Comparison of ENCODE assay signal across 24 cellular contexts in genomic region chr20:25118529-25118928, GRCh38. TPM values are rescaled to one million over a fixed set of nuclear protein-coding genes. Genes with fewer than 3 reads are reported as not detected.
A peak's percentile ranks its signal among the peaks of the same experiment; 100 is the strongest.
DNase-seq lines count a peak whose midpoint lies in the region; ATAC-seq, FAIRE-seq and TF ChIP-seq lines count a peak whose summit lies in the region.
"Had no signal": no experiment of that assay in that cellular context is flagged by ENCODE, and none has a peak within 500 bp of the region (broad histone marks: within the 10 kb centered on the region; RNA-seq: fewer than 3 reads in every experiment).

No MANE protein-coding gene starts in this region.

- no peaks in the 10 kb centered on the region for H3K9me2 ChIP-seq in OCI-LY7 (ENCODE audit: insufficient read depth, low read length)

- 92% methylated on average over 7 of the region's 7 CpGs for WGBS in A549 (ENCODE audit: missing lambda C conversion rate)
- no CpG with 5 or more reads among the region's 7 CpGs for WGBS in H9 (ENCODE audit: extremely low coverage, insufficient read length, low lambda C conversion rate)
- 83% methylated on average over 7 of the region's 7 CpGs for WGBS in mesenchymal stem cell

- CTCF ChIA-PET in A549 (lab: Yijun Ruan, JAX) (no interaction called here), WTC11 (lab: Charles Lee) (no interaction called here), OCI-LY7 (lab: Charles Lee; ENCODE audit: unreplicated experiment) (no interaction called here)
- CTCF ChIA-PET in activated CD4-positive, alpha-beta memory T cell treated with anti-CD3 and anti-CD28 coated beads, Interleukin-2, amount 10 ng/mL, durations not matched to agents 7 days and 5 days (lab: Charles Lee) = no interaction called here

- H3K27me3 Mint-ChIP-seq in H9 (ENCODE audit: low read depth) (peaks cover 9% of the 10 kb centered on the region), WTC11 (ENCODE audit: low read depth) (peaks cover 7% of the 10 kb centered on the region; the same call in 1 of the 2 replicates)
- H3K27me3 Mint-ChIP-seq in activated CD4-positive, alpha-beta memory T cell treated with anti-CD3 and anti-CD28 coated beads, Interleukin-2, amount 10 ng/mL, durations not matched to agents 7 days and 5 days = peaks cover 13% of the 10 kb centered on the region

- no TSS peak for BruUV-seq in OCI-LY7 (replicated peaks; lab: Mats Ljungman, UMichigan)

- H2AK5ac ChIP-seq in H9 (ENCODE audit: insufficient read length, low read length) (no peak overlapping the region), mesenchymal stem cell (ENCODE audit: low read length, severe bottlenecking) (no peak overlapping the region)

- H3T11ph ChIP-seq in H9 (ENCODE audit: low read length) = no peak overlapping the region

- H3K36me3 ChIP-seq in mesenchymal stem cell (ENCODE audit: control insufficient read depth in 1 of 2, insufficient read depth in 2 of 2, low read depth in 1 of 2, low read length in 2 of 2) (no peaks in the 10 kb centered on the region), OCI-LY7 (ENCODE audit: insufficient read depth, low read length) (no peaks in the 10 kb centered on the region)

- no peak overlapping the region for H2BK20ac ChIP-seq in H9 (ENCODE audit: low read depth, low read length, poor library complexity, severe bottlenecking)

- H2BK12ac ChIP-seq in H9 (ENCODE audit: insufficient read length, low read depth, low read length) = no peak overlapping the region
- no peak overlapping the region for H2BK12ac ChIP-seq in mesenchymal stem cell (ENCODE audit: low read length in 2 of 2)

- H3K23me2 ChIP-seq in H9 (ENCODE audit: insufficient read length, low read depth, low read length, poor library complexity, severe bottlenecking) = no peaks in the 10 kb centered on the region

- TF ChIP-seq CTCF in A549 (IDR thresholded peaks at IDR 0.05) (no peak), H9 (conservative IDR thresholded peaks at IDR 0.05) (no peak), WTC11 (IDR thresholded peaks at IDR 0.05) (no peak), OCI-LY7 (conservative IDR thresholded peaks at IDR 0.05; ENCODE audit: low read length) (no peak)

- TF ChIP-seq RAD21 in A549 (conservative IDR thresholded peaks at IDR 0.05 in 1 of 2, IDR thresholded peaks at IDR 0.05 in 1 of 2) = no peak

- H3K9ac ChIP-seq in H9 (ENCODE audit: extremely low read depth, insufficient read length, low read length) (no peak overlapping the region), mesenchymal stem cell (ENCODE audit: low read length) (no peak overlapping the region)
- H3K9ac ChIP-seq: GM23248 had no signal

- H3K56ac ChIP-seq in H9 (ENCODE audit: insufficient read length, low read depth, low read length) = no peak overlapping the region

- H3K4me2 ChIP-seq in A549 (no peak overlapping the region), H9 (ENCODE audit: insufficient read depth, insufficient read length, low read length) (no peak overlapping the region), mesenchymal stem cell (ENCODE audit: low read length, poor library complexity, severe bottlenecking) (no peak overlapping the region), OCI-LY7 (ENCODE audit: low read length) (no peak overlapping the region)

- ATAC-seq in A549 = no peak
- no peak for ATAC-seq in WTC11
- ATAC-seq: HCT116 had no signal

- H2AFZ ChIP-seq in H9 (ENCODE audit: low read length) = no peak overlapping the region
- no peak overlapping the region for H2AFZ ChIP-seq in mesenchymal stem cell (ENCODE audit: low read depth, low read length)
- no peak overlapping the region for H2AFZ ChIP-seq in OCI-LY7 (ENCODE audit: low read length)
- H2AFZ ChIP-seq: GM23248 had no signal

- H3K23ac ChIP-seq in H9 (ENCODE audit: insufficient read length, low read depth, low read length) (peak overlapping the region; percentile 100), mesenchymal stem cell (ENCODE audit: low read length in 2 of 2) (no peak overlapping the region)

- H3K14ac ChIP-seq in H9 (ENCODE audit: insufficient read depth, low read length) (no peak overlapping the region), mesenchymal stem cell (ENCODE audit: low read length in 2 of 2) (no peak overlapping the region)

- H3K4me3 Mint-ChIP-seq in H9 (no peak overlapping the region), WTC11 (no peak overlapping the region)
- no peak overlapping the region for H3K4me3 Mint-ChIP-seq in activated CD4-positive, alpha-beta memory T cell treated with anti-CD3 and anti-CD28 coated beads, Interleukin-2, amount 10 ng/mL, durations not matched to agents 7 days and 5 days
- H3K4me3 Mint-ChIP-seq: CD4-positive, alpha-beta T cell; IgD-negative memory B cell had no signal

- POLR2A ChIA-PET in A549 (lab: Yijun Ruan, JAX) (no interaction called here), WTC11 (lab: Charles Lee) (no interaction called here), OCI-LY7 (lab: Charles Lee) (no interaction called here)
- POLR2A ChIA-PET in activated CD4-positive, alpha-beta memory T cell treated with anti-CD3 and anti-CD28 coated beads, Interleukin-2, amount 10 ng/mL, durations not matched to agents 7 days and 5 days (lab: Charles Lee) = no interaction called here

- no peak for DNase-seq in A549 (ENCODE audit: low read depth in 1 of 2, low spot score in 1 of 2)
- DNase-seq in H9 = no peak
- no peak for DNase-seq in WTC11 (ENCODE audit: low spot score)
- DNase-seq in mesenchymal stem cell = no peak
- DNase-seq in OCI-LY7 (ENCODE audit: low spot score) = no peak
- no peak for DNase-seq in amygdala (lab: John Stamatoyannopoulos, UW)
- DNase-seq in AG08395 (ENCODE audit: low spot score) = no peak
- DNase-seq in activated CD4-positive, alpha-beta memory T cell treated with anti-CD3 and anti-CD28 coated beads, Interleukin-2, amount 10 ng/mL, durations not matched to agents 7 days and 5 days = no peak
- DNase-seq: ACHN; AML-193; Caco-2; CD4-positive, alpha-beta T cell; GF-D8; GM23248; Kasumi-1; KBM-7 had no signal

- H3K79me2 ChIP-seq in H9 (ENCODE audit: insufficient read depth, low read length) (no peaks in the 10 kb centered on the region), OCI-LY7 (ENCODE audit: insufficient read depth, low read depth, low read length) (no peaks in the 10 kb centered on the region)

- H2BK15ac ChIP-seq in H9 (ENCODE audit: low read depth, low read length) (no peak overlapping the region), mesenchymal stem cell (ENCODE audit: low read depth, poor library complexity, severe bottlenecking) (no peak overlapping the region)

- TF ChIP-seq POLR2A in A549 (IDR thresholded peaks at IDR 0.05; ENCODE audit: low read length) = no peak

- H4K91ac ChIP-seq in H9 (ENCODE audit: insufficient read length, low read depth, low read length) (no peak overlapping the region), mesenchymal stem cell (ENCODE audit: low read length) (peak overlapping the region; percentile 31)

- no peak overlapping the region for H2BK5ac ChIP-seq in H9 (ENCODE audit: insufficient read length, low read length)
- H2BK5ac ChIP-seq in mesenchymal stem cell (ENCODE audit: low read depth, low read length, poor library complexity, severe bottlenecking) = no peak overlapping the region

- H3K79me1 ChIP-seq in H9 (ENCODE audit: insufficient read depth, low read depth, low read length, poor library complexity, severe bottlenecking) (no peaks in the 10 kb centered on the region), mesenchymal stem cell (replicated peaks; ENCODE audit: low read length, poor library complexity, severe bottlenecking) (no peaks in the 10 kb centered on the region)

- H3K4me3 ChIP-seq in A549 (no peak overlapping the region), mesenchymal stem cell (ENCODE audit: insufficient read depth in 1 of 2, low read depth in 1 of 2, low read length in 2 of 2) (no peak overlapping the region), OCI-LY7 (ENCODE audit: low read depth, low read length, poor library complexity, severe bottlenecking) (no peak overlapping the region)
- H3K4me3 ChIP-seq: GM23248 had no signal

- no peak overlapping the region for H4K8ac ChIP-seq in H9 (replicated peaks; ENCODE audit: insufficient read length, low read depth, low read length)
- no peak overlapping the region for H4K8ac ChIP-seq in mesenchymal stem cell (ENCODE audit: low read length)

- H3K27me3 ChIP-seq in H9 (ENCODE audit: insufficient read depth, low read length) = no peaks in the 10 kb centered on the region
- peaks cover 0 to 67% of the 10 kb centered on the region in 2 experiments for H3K27me3 ChIP-seq in mesenchymal stem cell (ENCODE audit: control insufficient read depth in 1 of 2, insufficient read depth in 1 of 2, low read length in 2 of 2)

- TF ChIP-seq EP300 in A549 (IDR thresholded peaks at IDR 0.05) = no peak

- H4K20me1 ChIP-seq in H9 (ENCODE audit: control insufficient read depth, insufficient read depth, insufficient read length) (no peaks in the 10 kb centered on the region), OCI-LY7 (ENCODE audit: insufficient read depth, low read length) (no peaks in the 10 kb centered on the region)

- peak overlapping the region; percentile 30 for H4K5ac ChIP-seq in H9 (ENCODE audit: insufficient read length, low read depth, low read length)

- no peaks in the 10 kb centered on the region for H3K9me3 ChIP-seq in A549
- no peaks in the 10 kb centered on the region for H3K9me3 ChIP-seq in H9 (ENCODE audit: control insufficient read depth, low read depth, low read length)
- no peaks in the 10 kb centered on the region for H3K9me3 ChIP-seq in mesenchymal stem cell (ENCODE audit: control insufficient read depth, low read length)
- H3K9me3 ChIP-seq in OCI-LY7 (ENCODE audit: low read length) = no peaks in the 10 kb centered on the region
- H3K9me3 ChIP-seq: Caco-2 had no signal

- H3K27ac Mint-ChIP-seq in H9 (no peak overlapping the region), WTC11 (no peak overlapping the region)
- no peak overlapping the region for H3K27ac Mint-ChIP-seq in activated CD4-positive, alpha-beta memory T cell treated with anti-CD3 and anti-CD28 coated beads, Interleukin-2, amount 10 ng/mL, durations not matched to agents 7 days and 5 days
- H3K27ac Mint-ChIP-seq: CD4-positive, alpha-beta T cell; IgD-negative memory B cell had no signal

- H2BK120ac ChIP-seq in H9 (ENCODE audit: low read depth, low read length, poor library complexity, severe bottlenecking) (no peak overlapping the region), mesenchymal stem cell (ENCODE audit: low read depth, low read length) (no peak overlapping the region)

- H3K27ac ChIP-seq in A549 (no peak overlapping the region), H9 (ENCODE audit: insufficient read length, low read depth, low read length) (no peak overlapping the region), mesenchymal stem cell (ENCODE audit: low read length, poor library complexity, severe bottlenecking) (no peak overlapping the region), OCI-LY7 (ENCODE audit: low read depth, low read length, poor library complexity, severe bottlenecking) (no peak overlapping the region)
- H3K27ac ChIP-seq: C4-2B, GM23248 had no signal

- H3K9me3 Mint-ChIP-seq in H9 = no peaks in the 10 kb centered on the region
- H3K9me3 Mint-ChIP-seq in WTC11 = no peaks in the 10 kb centered on the region
- no peaks in the 10 kb centered on the region for H3K9me3 Mint-ChIP-seq in activated CD4-positive, alpha-beta memory T cell treated with anti-CD3 and anti-CD28 coated beads, Interleukin-2, amount 10 ng/mL, durations not matched to agents 7 days and 5 days
- H3K9me3 Mint-ChIP-seq: CD4-positive, alpha-beta T cell had no signal

- H3K18ac ChIP-seq in H9 (ENCODE audit: insufficient read length, low read depth, low read length) (no peak overlapping the region), mesenchymal stem cell (ENCODE audit: low read depth in 1 of 2, low read length in 2 of 2) (no peak overlapping the region)

- intact Hi-C loops in OCI-LY7 (cut with micrococcal nuclease; ENCODE audit: unreplicated experiment) = no loop called here

- peaks cover 61% of the 10 kb centered on the region for H3K4me1 ChIP-seq in A549
- no peaks in the 10 kb centered on the region for H3K4me1 ChIP-seq in H9 (ENCODE audit: insufficient read depth, low read length)
- peaks cover 11% of the 10 kb centered on the region for H3K4me1 ChIP-seq in mesenchymal stem cell (ENCODE audit: control insufficient read depth, insufficient read depth, low read depth, low read length)
- no peaks in the 10 kb centered on the region for H3K4me1 ChIP-seq in OCI-LY7 (ENCODE audit: insufficient read depth, low read length, poor library complexity, severe bottlenecking)

- FAIRE-seq in A549 (lab: Jason Lieb, UNC) = peak; percentile 43
- FAIRE-seq: D721Med, H54 had no signal

- H3K4ac ChIP-seq in H9 (ENCODE audit: low read depth, low read length) (no peak overlapping the region), mesenchymal stem cell (ENCODE audit: low read depth in 1 of 2, low read length in 2 of 2) (no peak overlapping the region)

- H3K36me3 Mint-ChIP-seq in H9 (ENCODE audit: insufficient read depth in 1 of 3, low read depth in 3 of 3) (no peaks in the 10 kb centered on the region), WTC11 (no peaks in the 10 kb centered on the region)
- no peaks in the 10 kb centered on the region for H3K36me3 Mint-ChIP-seq in activated CD4-positive, alpha-beta memory T cell treated with anti-CD3 and anti-CD28 coated beads, Interleukin-2, amount 10 ng/mL, durations not matched to agents 7 days and 5 days (ENCODE audit: low read depth)
- H3K36me3 Mint-ChIP-seq: IgD-negative memory B cell had no signal

- H3K4me1 Mint-ChIP-seq in H9 (peaks cover 0 to 2% of the 10 kb centered on the region in 2 experiments; a peak in 3 of 4 replicates), WTC11 (no peaks in the 10 kb centered on the region)
- H3K4me1 Mint-ChIP-seq in activated CD4-positive, alpha-beta memory T cell treated with anti-CD3 and anti-CD28 coated beads, Interleukin-2, amount 10 ng/mL, durations not matched to agents 7 days and 5 days = no peaks in the 10 kb centered on the region
- H3K4me1 Mint-ChIP-seq: IgD-negative memory B cell had no signal

RNA-seq across cellular contexts. Expression of gene VSX1, which starts 36.6 kb away (rescaled TPM):
- 2.9 and 3.6 TPM in 2 replicates for polyA plus RNA-seq in A549 (2011; rRNA removed)
- 0.65 TPM in 2 replicates for polyA plus RNA-seq in A549 (2012; cell fraction: cytosol; rRNA removed)
- 0.51 and 0.58 TPM in 2 replicates for polyA plus RNA-seq in A549 (2012; cell fraction: nucleus; rRNA removed)
- polyA plus RNA-seq in A549 (2017; fragmentation: RNase III; extraction: RNeasy Plus Mini Kit Qiagen cat#74134 plus additional on column Dnase treatment) = 0.52 to 1.2 TPM (median 0.77 TPM) in 3 replicates
- polyA minus RNA-seq in A549 (2011; rRNA and poly(A)+ RNA removed) = 1.8 and 2.4 TPM in 2 replicates
- not detected in 2 replicates for total RNA-seq in H9 (2021)
- 0.23 TPM in 1 of 3 replicates, not detected in the others for total RNA-seq in WTC11 (2021)
- polyA plus RNA-seq in mesenchymal stem cell (2013, experiment 1 of 2) = not detected
- not detected for polyA plus RNA-seq in mesenchymal stem cell (2013, experiment 2 of 2)
- not detected in 2 replicates for total RNA-seq in OCI-LY7 (2014; rRNA removed; shearing (Covaris generic))
- total RNA-seq in OCI-LY7 (2022) = not detected in 2 replicates
- total RNA-seq in activated CD4-positive, alpha-beta memory T cell treated with anti-CD3 and anti-CD28 coated beads, Interleukin-2, amount 10 ng/mL, durations not matched to agents 7 days and 5 days = not detected
- total RNA-seq: A172; Caco-2; CD4-positive, alpha-beta T cell; Daoy; GM23248 had no signal
- polyA plus RNA-seq: BJ, GM23248, IgD-negative memory B cell had no signal
